20 cellular contexts compared by ENCODE assay signal in genomic region chr11:99509863-99510262, GRCh38.
A peak's percentile ranks its signal among the peaks of the same experiment; 100 is the strongest.
DNase-seq lines count a peak whose midpoint lies in the region; ATAC-seq, FAIRE-seq and TF ChIP-seq lines count a peak whose summit lies in the region.
"Had no signal": no experiment of that assay in that cellular context is flagged by ENCODE, and none has a peak within 500 bp of the region (broad histone marks: within the 10 kb centered on the region; RNA-seq: fewer than 3 reads in every experiment).

No MANE protein-coding gene starts in this region.

- FAIRE-seq in HepG2 (lab: Jason Lieb, UNC) = no peak
- FAIRE-seq: A549, D721Med, G401.6, GM12891, GM19239 had no signal

- TF ChIP-seq POLR2A in HepG2 (IDR thresholded peaks at IDR 0.05; ENCODE audit: insufficient read depth in 1 of 2, low read depth in 2 of 2, low read length in 2 of 2) (no peak), right lobe of liver (IDR thresholded peaks at IDR 0.05) (no peak)

- CTCF ChIA-PET in HepG2 (lab: Yijun Ruan, JAX; ENCODE audit: low intra/inter-chr PET ratio, low total read pairs) = no interaction called here

- H3K9ac ChIP-seq in HepG2 (ENCODE audit: insufficient read depth, low read depth, low read length) (no peak overlapping the region), adipocyte (ENCODE audit: low read length) (no peak overlapping the region)
- H3K9ac ChIP-seq: BLaER1 treated with 17β-estradiol and CSF1 and Interleukin-3, amounts not matched to agents 10 nM and 100 nM had no signal

- BruUV-seq in HepG2 (replicated peaks; lab: Mats Ljungman, UMichigan) = no TSS peak

- no peaks in the 10 kb centered on the region for H3K79me2 ChIP-seq in HepG2 (ENCODE audit: insufficient read depth, low read length)

- POLR2A ChIA-PET in HepG2 (lab: Yijun Ruan, JAX) = no interaction called here

- 2% methylated on average over 2 of the region's 2 CpGs for WGBS in HepG2 (ENCODE audit: low lambda C conversion rate)
- 65% methylated on average over 2 of the region's 2 CpGs for WGBS in right lobe of liver (ENCODE audit: insufficient coverage, low coverage, low lambda C conversion rate, missing lambda C conversion rate)

- no peak for TF ChIP-seq EP300 in HepG2 (IDR thresholded peaks at IDR 0.05; ENCODE audit: low read depth in 2 of 2, low read length in 2 of 2)
- TF ChIP-seq EP300 in HepG2 (CRISPR knock-in tag; IDR thresholded peaks at IDR 0.05; ENCODE audit: borderline replicate concordance) = no peak

- H3K4me1 ChIP-seq in HepG2 (ENCODE audit: insufficient read depth, low read length) (no peaks in the 10 kb centered on the region), right lobe of liver (no peaks in the 10 kb centered on the region), adipocyte (ENCODE audit: control insufficient read depth, insufficient read depth, low read length) (peaks cover 13% of the 10 kb centered on the region)
- H3K4me1 ChIP-seq: A549; BLaER1 treated with 17β-estradiol and CSF1 and Interleukin-3, amounts not matched to agents 10 nM and 100 nM; Caco-2 had no signal

- H3K9me3 ChIP-seq in HepG2 (ENCODE audit: low read length) = no peaks in the 10 kb centered on the region
- H3K9me3 ChIP-seq in right lobe of liver = no peaks in the 10 kb centered on the region
- no peaks in the 10 kb centered on the region for H3K9me3 ChIP-seq in adipocyte (ENCODE audit: control insufficient read depth, low read length)
- H3K9me3 ChIP-seq: A549; BLaER1 treated with 17β-estradiol and CSF1 and Interleukin-3, amounts not matched to agents 10 nM and 100 nM; Caco-2 had no signal

- H3K36me3 ChIP-seq in HepG2 (replicated peaks in 1 of 2; ENCODE audit: control insufficient read depth in 1 of 2, insufficient read depth in 2 of 2, low read length in 2 of 2) (no peaks in the 10 kb centered on the region), right lobe of liver (no peaks in the 10 kb centered on the region), adipocyte (ENCODE audit: control insufficient read depth, insufficient read depth, low read length, severe bottlenecking) (no peaks in the 10 kb centered on the region)
- H3K36me3 ChIP-seq: BLaER1 treated with 17β-estradiol and CSF1 and Interleukin-3, amounts not matched to agents 10 nM and 100 nM had no signal

- no peak overlapping the region for H2AFZ ChIP-seq in HepG2 (ENCODE audit: low read length)

- intact Hi-C loops in HepG2 (cut with micrococcal nuclease; ENCODE audit: unreplicated experiment) (no loop called here), right lobe of liver (cut with DNase I) (no loop called here)

- H3K27ac ChIP-seq in HepG2 (ENCODE audit: extremely low read length, insufficient read depth, low read length) (no peak overlapping the region), right lobe of liver (no peak overlapping the region)
- H3K27ac ChIP-seq: 22Rv1; A549; BLaER1 treated with 17β-estradiol and CSF1 and Interleukin-3, amounts not matched to agents 10 nM and 100 nM; C4-2B had no signal

- DNase-seq in HepG2 (ENCODE audit: low spot score) (no peak), right lobe of liver (no peak), adipocyte (ENCODE audit: low read depth) (peak; percentile 22), NCI-H345 treated with DMSO at 0.1 percent for 48 hours (lab: John Stamatoyannopoulos, UW; ENCODE audit: unreplicated experiment) (no peak)
- DNase-seq: AML-193; Caco-2; Calu3; CD4-positive, alpha-beta T cell; CD8-positive, alpha-beta T cell; DMS79 treated with DMSO at 0.1 percent for 48 hours; GF-D8 had no signal

- no peaks in the 10 kb centered on the region for H4K20me1 ChIP-seq in HepG2 (ENCODE audit: insufficient read depth, low read length)
- H4K20me1 ChIP-seq: BLaER1 treated with 17β-estradiol and CSF1 and Interleukin-3, amounts not matched to agents 10 nM and 100 nM had no signal

- H3K27me3 ChIP-seq in HepG2 (ENCODE audit: control insufficient read depth in 1 of 2, insufficient read depth in 2 of 2, low read length in 2 of 2) (no peaks in the 10 kb centered on the region; a peak in 1 of 5 replicates), right lobe of liver (no peaks in the 10 kb centered on the region), adipocyte (replicated peaks; ENCODE audit: control insufficient read depth, insufficient read depth, low read length) (no peaks in the 10 kb centered on the region)
- H3K27me3 ChIP-seq: BLaER1 treated with 17β-estradiol and CSF1 and Interleukin-3, amounts not matched to agents 10 nM and 100 nM had no signal

- no peak overlapping the region for H3K4me3 ChIP-seq in HepG2 (replicated peaks in 1 of 3; ENCODE audit: insufficient read depth in 1 of 3, low read depth in 2 of 3, low read length in 3 of 3)
- H3K4me3 ChIP-seq in right lobe of liver = no peak overlapping the region
- H3K4me3 ChIP-seq in adipocyte (ENCODE audit: low read length) = no peak overlapping the region
- H3K4me3 ChIP-seq: A549; BLaER1 treated with 17β-estradiol and CSF1 and Interleukin-3, amounts not matched to agents 10 nM and 100 nM had no signal

- TF ChIP-seq CTCF in HepG2 (CRISPR knock-in tag; IDR thresholded peaks at IDR 0.05) = no peak
- no peak for TF ChIP-seq CTCF in right lobe of liver (IDR thresholded peaks at IDR 0.05)

- no peak for TF ChIP-seq RAD21 in HepG2 (CRISPR knock-in tag; IDR thresholded peaks at IDR 0.05)

- in situ Hi-C loops in HepG2 (cut with HindIII; ENCODE audit: extremely low pct_ligation_motif_present, low pct_unique_long_range_greater_than_20kb) = no loop called here

- no peak overlapping the region for H3K4me2 ChIP-seq in HepG2 (ENCODE audit: low read depth, low read length)
- H3K4me2 ChIP-seq: A549; BLaER1 treated with 17β-estradiol and CSF1 and Interleukin-3, amounts not matched to agents 10 nM and 100 nM had no signal

- ATAC-seq in HepG2 = no peak
- ATAC-seq in right lobe of liver = no peak
- ATAC-seq in HG03196 (IDR thresholded peaks at IDR 0.05; ENCODE audit: unreplicated experiment) = no peak
- ATAC-seq: A549; CD8-positive, alpha-beta T cell had no signal

TF ChIP-seq in HepG2, 621 proteins besides CTCF, POLR2A, EP300 and RAD21:
- TF ChIP-seq ZNF468 (CRISPR knock-in tag; IDR thresholded peaks at IDR 0.05) (no peak), ZNF276 (CRISPR knock-in tag; IDR thresholded peaks at IDR 0.05; ENCODE audit: low read depth) (no peak), TMF1 (CRISPR knock-in tag; IDR thresholded peaks at IDR 0.05; ENCODE audit: low read depth) (no peak), CEBPB (IDR thresholded peaks at IDR 0.05; ENCODE audit: borderline replicate concordance, low read depth, low read length) (peak; percentile 39; the same call in 1 of the 2 replicates), ELF3 (CRISPR knock-in tag; IDR thresholded peaks at IDR 0.05) (no peak), KDM3A (CRISPR knock-in tag; IDR thresholded peaks at IDR 0.05; ENCODE audit: low read depth) (no peak), ZBTB7A (CRISPR knock-in tag; IDR thresholded peaks at IDR 0.05) (no peak), JDP2 (CRISPR knock-in tag; IDR thresholded peaks at IDR 0.05; ENCODE audit: borderline replicate concordance) (no peak)
